In the genomic region with DNA sequence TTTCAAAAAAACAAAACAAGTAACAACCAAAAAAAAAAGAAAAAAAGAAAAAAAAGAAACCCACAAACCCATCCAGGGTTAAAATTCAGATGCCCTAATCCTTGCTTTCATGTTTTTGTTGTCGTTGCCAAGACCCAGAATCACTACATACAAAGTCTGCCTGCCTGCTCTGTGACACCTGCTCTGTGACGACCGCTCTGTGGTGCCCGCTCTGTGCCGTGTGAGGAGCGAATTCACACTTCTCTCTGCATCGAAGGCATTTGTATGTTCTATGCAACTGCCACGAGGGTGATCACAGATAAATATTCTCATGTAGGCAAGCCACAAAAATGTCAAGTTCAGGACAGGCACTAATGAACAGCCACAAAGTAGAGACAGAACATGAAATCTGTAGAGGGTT, we compare ENCODE assay signal across 10 cellular contexts.
A peak's percentile ranks its signal among the peaks of the same experiment; 100 is the strongest.
DNase-seq lines count a peak whose midpoint lies in the region; ATAC-seq and TF ChIP-seq lines count a peak whose summit lies in the region.
"Had no signal": no experiment of that assay in that cellular context is flagged by ENCODE, and none has a peak within 500 bp of the region (broad histone marks: within the 10 kb centered on the region; RNA-seq: fewer than 3 reads in every experiment).

No MANE protein-coding gene starts in this region.

- no peaks in the 10 kb centered on the region for H3K27me3 Mint-ChIP-seq in CD8-positive, alpha-beta T cell (ENCODE audit: low read depth)
- H3K27me3 Mint-ChIP-seq in WTC11 (ENCODE audit: low read depth) = peaks cover 3% of the 10 kb centered on the region; the same call in 1 of the 2 replicates
- H3K27me3 Mint-ChIP-seq in naive thymus-derived CD8-positive, alpha-beta T cell = no peaks in the 10 kb centered on the region
- H3K27me3 Mint-ChIP-seq in GM23338 (ENCODE audit: insufficient read depth, low read depth, poor library complexity) = peaks cover 5% of the 10 kb centered on the region

- peak overlapping the region; percentile 82 for H3K27ac Mint-ChIP-seq in CD8-positive, alpha-beta T cell
- H3K27ac Mint-ChIP-seq in WTC11 = peak overlapping the region; percentile 78
- peak overlapping the region in 7 of 10 donors; percentile 22 to 77 (median 66) for H3K27ac Mint-ChIP-seq in naive thymus-derived CD8-positive, alpha-beta T cell
- H3K27ac Mint-ChIP-seq in GM23338 = no peak overlapping the region

- H2AFZ ChIP-seq in GM23338 = no peak overlapping the region

- no peak for TF ChIP-seq CTCF in CD8-positive, alpha-beta T cell (IDR thresholded peaks at IDR 0.05)
- TF ChIP-seq CTCF in WTC11 (IDR thresholded peaks at IDR 0.05) (no peak), foreskin fibroblast (IDR thresholded peaks at IDR 0.05; ENCODE audit: low read depth, low read length) (no peak), GM23338 (conservative IDR thresholded peaks at IDR 0.05; ENCODE audit: low read depth in 2 of 2) (no peak)

- H3K4me2 ChIP-seq in GM23338 = no peak overlapping the region

- no peak overlapping the region for H3K4me3 ChIP-seq in CD8-positive, alpha-beta T cell (ENCODE audit: low read depth, low read length)
- no peak overlapping the region for H3K4me3 ChIP-seq in foreskin fibroblast (ENCODE audit: low read depth in 1 of 2, low read length in 2 of 2)
- H3K4me3 ChIP-seq in GM23338 = no peak overlapping the region

- intact Hi-C loops in CD8-positive, alpha-beta T cell (cut with DNase I, micrococcal nuclease) = no loop called here

- no peaks in the 10 kb centered on the region for H3F3A ChIP-seq in GM23338 (replicated peaks; ENCODE audit: low read depth)

- no peaks in the 10 kb centered on the region for H3K9me3 Mint-ChIP-seq in CD8-positive, alpha-beta T cell
- H3K9me3 Mint-ChIP-seq in WTC11 (peaks cover 10% of the 10 kb centered on the region; the same call in 1 of the 2 replicates), GM23338 (peaks cover 15% of the 10 kb centered on the region)
- peaks cover 0 to 5% (median 0%) of the 10 kb centered on the region in 9 donors for H3K9me3 Mint-ChIP-seq in naive thymus-derived CD8-positive, alpha-beta T cell

- H3K36me3 Mint-ChIP-seq in CD8-positive, alpha-beta T cell = peaks cover 64% of the 10 kb centered on the region
- peaks cover 66% of the 10 kb centered on the region for H3K36me3 Mint-ChIP-seq in WTC11
- peaks cover 0 to 59% (median 34%) of the 10 kb centered on the region in 3 donors for H3K36me3 Mint-ChIP-seq in naive thymus-derived CD8-positive, alpha-beta T cell
- peaks cover 73% of the 10 kb centered on the region for H3K36me3 Mint-ChIP-seq in GM23338 (ENCODE audit: low read depth)

- H3K9me3 ChIP-seq in CD8-positive, alpha-beta T cell (ENCODE audit: low read length) = no peaks in the 10 kb centered on the region

- no peaks in the 10 kb centered on the region for H3K9me2 ChIP-seq in GM23338 (ENCODE audit: insufficient read depth)

- POLR2A ChIA-PET in CD8-positive, alpha-beta T cell (lab: Charles Lee) = no interaction called here
- POLR2A ChIA-PET in WTC11 (lab: Charles Lee) = no interaction called here
- POLR2A ChIA-PET in naive thymus-derived CD8-positive, alpha-beta T cell (lab: Charles Lee) = interaction anchor here (0.6 kb wide), 1 partner anchor 431 kb away, joined by 3 read pairs; no protein-coding TSS in a partner anchor

- H4K20me1 ChIP-seq in GM23338 (replicated peaks; ENCODE audit: insufficient read depth) = peaks cover 8% of the 10 kb centered on the region

- ATAC-seq in CD8-positive, alpha-beta T cell = peak; percentile 78
- peak; percentile 55 for ATAC-seq in GM21381 (IDR thresholded peaks at IDR 0.05; ENCODE audit: unreplicated experiment)
- ATAC-seq in WTC11 = no peak
- ATAC-seq in naive thymus-derived CD8-positive, alpha-beta T cell = no peak
- ATAC-seq in esophagus mucosa = no peak
- ATAC-seq in GM23338 = no peak

- no peak overlapping the region for H3K4me3 Mint-ChIP-seq in CD8-positive, alpha-beta T cell
- no peak overlapping the region for H3K4me3 Mint-ChIP-seq in WTC11
- H3K4me3 Mint-ChIP-seq in naive thymus-derived CD8-positive, alpha-beta T cell = peak overlapping the region in 1 of 10 donors; percentile 15
- no peak overlapping the region for H3K4me3 Mint-ChIP-seq in GM23338

- no peaks in the 10 kb centered on the region for H3K27me3 ChIP-seq in CD8-positive, alpha-beta T cell (ENCODE audit: insufficient read depth, low read length)
- no peaks in the 10 kb centered on the region for H3K27me3 ChIP-seq in GM23338 (ENCODE audit: insufficient read depth)

- peaks cover 17% of the 10 kb centered on the region for H3K4me1 Mint-ChIP-seq in CD8-positive, alpha-beta T cell (ENCODE audit: low read depth)
- H3K4me1 Mint-ChIP-seq in WTC11 (no peaks in the 10 kb centered on the region), GM23338 (no peaks in the 10 kb centered on the region)
- H3K4me1 Mint-ChIP-seq in naive thymus-derived CD8-positive, alpha-beta T cell = peaks cover 0 to 40% (median 16%) of the 10 kb centered on the region in 4 donors

- DNase-seq in CD8-positive, alpha-beta T cell = peak in 4 of 7 experiments; percentile 14 to 51 (median 38)
- no peak for DNase-seq in WTC11 (ENCODE audit: low spot score)
- peak in 1 of 10 donors; percentile 25 for DNase-seq in naive thymus-derived CD8-positive, alpha-beta T cell
- no peak for DNase-seq in NOMO-1 treated with dmso at 0.1 percent for 144 hours (lab: John Stamatoyannopoulos, UW; ENCODE audit: unreplicated experiment)
- DNase-seq in foreskin fibroblast = no peak
- DNase-seq in GM23338 (ENCODE audit: low spot score) = no peak
- DNase-seq: COR-L47, NCI-H82 had no signal

- H3K36me3 ChIP-seq in CD8-positive, alpha-beta T cell (ENCODE audit: insufficient read depth, low read length) = peaks cover 8% of the 10 kb centered on the region
- H3K36me3 ChIP-seq in GM23338 (ENCODE audit: insufficient read depth) = peaks cover 25% of the 10 kb centered on the region

- H3K27ac ChIP-seq in CD8-positive, alpha-beta T cell (ENCODE audit: low read depth, low read length) = peak overlapping the region; percentile 27
- H3K27ac ChIP-seq in GM23338 (ENCODE audit: low read depth) = no peak overlapping the region

- peaks cover 33% of the 10 kb centered on the region for H3K79me2 ChIP-seq in GM23338 (replicated peaks; ENCODE audit: insufficient read depth)

- H3K4me1 ChIP-seq in CD8-positive, alpha-beta T cell (ENCODE audit: insufficient read depth, low read length) = no peaks in the 10 kb centered on the region
- no peaks in the 10 kb centered on the region for H3K4me1 ChIP-seq in GM23338 (ENCODE audit: insufficient read depth)

- CTCF ChIA-PET in CD8-positive, alpha-beta T cell (lab: Charles Lee) = interaction anchor here (0.6 to 1.3 kb wide), 2 partner anchors 14 to 481 kb away, joined by 3 to 4 read pairs; no protein-coding TSS in a partner anchor
- CTCF ChIA-PET in WTC11 (lab: Charles Lee) = interaction anchor here (0.6 kb wide), 1 partner anchor 110 kb away, joined by 5 read pairs; no protein-coding TSS in a partner anchor

TF ChIP-seq in WTC11, 78 proteins besides CTCF, POLR2A, EP300 and RAD21 (continues in another document):
- no peak for TF ChIP-seq FOXJ3 (CRISPR knock-in tag; IDR thresholded peaks at IDR 0.05; ENCODE audit: borderline replicate concordance)
- no peak for TF ChIP-seq ZNF512 (CRISPR knock-in tag; IDR thresholded peaks at IDR 0.05; ENCODE audit: borderline replicate concordance)
- no peak for TF ChIP-seq ZNF423 (CRISPR knock-in tag; IDR thresholded peaks at IDR 0.05)

TF ChIP-seq in GM23338, 12 proteins besides CTCF, POLR2A, EP300 and RAD21 (continues in another document):
- no peak for TF ChIP-seq POLR2AphosphoS5 (IDR thresholded peaks at IDR 0.05; ENCODE audit: low read depth)
- TF ChIP-seq ZNF331 (CRISPR knock-in tag; IDR thresholded peaks at IDR 0.05; ENCODE audit: low read depth) = no peak
- TF ChIP-seq ETS1 (IDR thresholded peaks at IDR 0.05) = no peak
- no peak for TF ChIP-seq NANOG (IDR thresholded peaks at IDR 0.05; ENCODE audit: borderline replicate concordance)
- TF ChIP-seq JUNB (IDR thresholded peaks at IDR 0.05; ENCODE audit: unreplicated experiment) = no peak
- TF ChIP-seq EZH2phosphoT487 (IDR thresholded peaks at IDR 0.05; ENCODE audit: unreplicated experiment) = no peak
- no peak for TF ChIP-seq EZH2 (IDR thresholded peaks at IDR 0.05; ENCODE audit: low read depth, unreplicated experiment)
- TF ChIP-seq ZNF114 (CRISPR knock-in tag; IDR thresholded peaks at IDR 0.05) = no peak
- no peak for TF ChIP-seq CREB1 (CRISPR knock-in tag; IDR thresholded peaks at IDR 0.05; ENCODE audit: low read depth)

Comparison
In these comparisons a context has a peak if more than half of its experiments do, and no peak if none do; other contexts are left out.
1. ATAC-seq: peak in CD8-positive, alpha-beta T cell (single experiment) and GM21381 (single experiment); none in WTC11 (single experiment), naive thymus-derived CD8-positive, alpha-beta T cell (0 of 2), esophagus mucosa (single experiment) and GM23338 (single experiment).
2. DNase-seq: peak in CD8-positive, alpha-beta T cell (4 of 7); none in WTC11 (single experiment), NOMO-1 treated with dmso at 0.1 percent for 144 hours (single experiment), foreskin fibroblast (0 of 2) and GM23338 (single experiment).